ENCODE assay signal across 8 cellular contexts in the genomic region with DNA sequence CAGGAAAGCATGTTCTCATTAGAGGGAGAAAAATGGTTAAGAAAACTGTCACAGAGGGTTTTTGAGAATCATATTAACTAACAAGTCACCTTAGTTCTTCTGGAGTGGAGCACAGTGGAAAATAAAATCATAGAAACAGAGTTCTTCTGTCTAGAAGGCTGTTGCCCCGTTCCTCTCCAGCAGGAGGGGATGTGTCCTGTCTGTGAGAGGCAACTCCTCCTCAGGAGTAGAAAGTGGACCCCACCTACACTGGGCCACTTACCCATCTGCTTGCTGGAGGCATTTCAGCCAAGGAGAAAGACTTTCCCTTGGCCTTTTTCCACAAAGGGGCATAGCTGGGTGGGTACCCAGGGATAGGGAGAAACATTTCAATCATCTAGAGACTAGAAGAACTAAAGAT.
DNase-seq lines count a peak whose midpoint lies in the region; ATAC-seq and TF ChIP-seq lines count a peak whose summit lies in the region.

No MANE protein-coding gene starts in this region.

- H3K27me3 ChIP-seq in gastroesophageal sphincter, result no peaks in the 10 kb centered on the region

- POLR2A ChIA-PET in activated CD4-positive, alpha-beta T cell treated with anti-CD3 and anti-CD28 coated beads, Interleukin-2, amount 10 ng/mL, durations not matched to agents 7 days and 5 days (lab: Charles Lee), result no interaction called here

- H3K36me3 Mint-ChIP-seq in activated CD4-positive, alpha-beta T cell treated with anti-CD3 and anti-CD28 coated beads, Interleukin-2, amount 10 ng/mL, durations not matched to agents 7 days and 5 days (ENCODE audit: low read depth), result no peaks in the 10 kb centered on the region

- H3K9me3 Mint-ChIP-seq in activated CD4-positive, alpha-beta T cell treated with anti-CD3 and anti-CD28 coated beads, Interleukin-2, amount 10 ng/mL, durations not matched to agents 7 days and 5 days, result no peaks in the 10 kb centered on the region

- H3K4me3 Mint-ChIP-seq in activated CD4-positive, alpha-beta T cell treated with anti-CD3 and anti-CD28 coated beads, Interleukin-2, amount 10 ng/mL, durations not matched to agents 7 days and 5 days, result no peak overlapping the region

- DNase-seq in DMS 273 (lab: John Stamatoyannopoulos, UW; ENCODE audit: unreplicated experiment) (peak; percentile 83), HS-27A (ENCODE audit: low read depth) (peak; percentile 12), hepatic stellate cell (ENCODE audit: low spot score) (peak; percentile 35), hippocampal formation (lab: John Stamatoyannopoulos, UW) (no peak)
- DNase-seq in activated CD4-positive, alpha-beta T cell treated with anti-CD3 and anti-CD28 coated beads, Interleukin-2, amount 10 ng/mL, durations not matched to agents 7 days and 5 days, result peak; percentile 33

- TF ChIP-seq CTCF in gastroesophageal sphincter (IDR thresholded peaks at IDR 0.05), result peak in 1 of 4 experiments; percentile 1

- no peaks in the 10 kb centered on the region for H3K4me1 Mint-ChIP-seq in activated CD4-positive, alpha-beta T cell treated with anti-CD3 and anti-CD28 coated beads, Interleukin-2, amount 10 ng/mL, durations not matched to agents 7 days and 5 days

- no peaks in the 10 kb centered on the region for H3K36me3 ChIP-seq in gastroesophageal sphincter

- CTCF ChIA-PET in activated CD4-positive, alpha-beta T cell treated with anti-CD3 and anti-CD28 coated beads, Interleukin-2, amount 10 ng/mL, durations not matched to agents 7 days and 5 days (lab: Charles Lee), result no interaction called here

- H3K27ac ChIP-seq in gastroesophageal sphincter, result no peak overlapping the region

- H3K9me3 ChIP-seq in gastroesophageal sphincter, result no peaks in the 10 kb centered on the region

- peaks cover 0 to 18% (median 6%) of the 10 kb centered on the region in 3 donors for H3K4me1 ChIP-seq in gastroesophageal sphincter

- no peak for TF ChIP-seq POLR2A in gastroesophageal sphincter (IDR thresholded peaks at IDR 0.05)

- ATAC-seq in GM19452 (IDR thresholded peaks at IDR 0.05; ENCODE audit: unreplicated experiment), result peak; percentile 52
- ATAC-seq in gastroesophageal sphincter, result no peak
- no peak for ATAC-seq in HG03196 (IDR thresholded peaks at IDR 0.05; ENCODE audit: unreplicated experiment)

- no peak for TF ChIP-seq EP300 in gastroesophageal sphincter (IDR thresholded peaks at IDR 0.05)

- H3K4me3 ChIP-seq in gastroesophageal sphincter, result no peak overlapping the region

- 58% methylated on average over 1 of the region's 1 CpG; no CpG with 5 or more reads in 1 of the 2 donors for WGBS in gastroesophageal sphincter (ENCODE audit: low coverage in 1 of 2), 2 donors

- peaks cover 40% of the 10 kb centered on the region for H3K27me3 Mint-ChIP-seq in activated CD4-positive, alpha-beta T cell treated with anti-CD3 and anti-CD28 coated beads, Interleukin-2, amount 10 ng/mL, durations not matched to agents 7 days and 5 days

- H3K27ac Mint-ChIP-seq in activated CD4-positive, alpha-beta T cell treated with anti-CD3 and anti-CD28 coated beads, Interleukin-2, amount 10 ng/mL, durations not matched to agents 7 days and 5 days, result no peak overlapping the region

Comparison
In these comparisons a context has a peak if more than half of its experiments do, and no peak if none do; other contexts are left out.
1. DNase-seq: peak in DMS 273 (single experiment), HS-27A (single experiment), activated CD4-positive, alpha-beta T cell treated with anti-CD3 and anti-CD28 coated beads, Interleukin-2, amount 10 ng/mL, durations not matched to agents 7 days and 5 days (single experiment) and hepatic stellate cell (single experiment); none in hippocampal formation (0 of 2).